ENCODE assay signal across 8 cellular contexts in genomic region chr13:25738342-25738771, GRCh38.
DNase-seq lines count a peak whose midpoint lies in the region; ATAC-seq, FAIRE-seq and TF ChIP-seq lines count a peak whose summit lies in the region.
"Had no signal": no experiment of that assay in that cellular context is flagged by ENCODE, and none has a peak within 500 bp of the region (broad histone marks: within the 10 kb centered on the region; RNA-seq: fewer than 3 reads in every experiment).

No MANE protein-coding gene starts in this region.

- ATAC-seq in HG02759 (IDR thresholded peaks at IDR 0.05; ENCODE audit: unreplicated experiment) = no peak

- TF ChIP-seq POLR2A in GM12892 (IDR thresholded peaks at IDR 0.05; ENCODE audit: low read depth, low read length) = no peak

- in situ Hi-C loops in astrocyte of the spinal cord (cut with HindIII; ENCODE audit: low sequenced_read_pairs) = no loop called here

- CTCF ChIA-PET in GM10248 (lab: Yijun Ruan, JAX) = no interaction called here

- POLR2A ChIA-PET in GM10248 (lab: Yijun Ruan, JAX) = no interaction called here

- TF ChIP-seq CTCF in astrocyte of the spinal cord (IDR thresholded peaks at IDR 0.05; ENCODE audit: low read depth, low read length) (no peak), GM10248 (IDR thresholded peaks at IDR 0.05; ENCODE audit: control extremely low read depth, extremely low read depth, low read depth, missing control alignments) (no peak)

- no peak overlapping the region for H3K4me3 ChIP-seq in astrocyte of the spinal cord (ENCODE audit: low read depth, low read length)
- H3K4me3 ChIP-seq: lung had no signal

- peak; percentile 27 for DNase-seq in HT-29 (ENCODE audit: low spot score)
- DNase-seq in NCI-H2107 (lab: John Stamatoyannopoulos, UW) = peak; percentile 47
- DNase-seq in astrocyte of the spinal cord (ENCODE audit: low read depth, low spot score) = peak; percentile 78
- peak; percentile 44 for DNase-seq in non-pigmented ciliary epithelial cell (ENCODE audit: low read depth)
- no peak for DNase-seq in GM12892 (ENCODE audit: insufficient read length)
- no peak for DNase-seq in GM10248 (ENCODE audit: extremely low spot score)

- FAIRE-seq in GM12892 (lab: Jason Lieb, UNC) = no peak

Comparison
In these comparisons a context has a peak if more than half of its experiments do, and no peak if none do; other contexts are left out.
1. DNase-seq: peak in HT-29 (single experiment), NCI-H2107 (single experiment), astrocyte of the spinal cord (single experiment) and non-pigmented ciliary epithelial cell (single experiment); none in GM12892 (single experiment) and GM10248 (single experiment).